ENCODE assay signal across 1 cellular context in genomic region chr16:73050115-73051099, GRCh38.
TF ChIP-seq lines count a peak whose summit lies in the region.

No MANE protein-coding gene starts in this region.

TF ChIP-seq in HepG2, 621 proteins besides CTCF, POLR2A, EP300 and RAD21 (continued from another document and continues in another):
- TF ChIP-seq, protein P1, sequence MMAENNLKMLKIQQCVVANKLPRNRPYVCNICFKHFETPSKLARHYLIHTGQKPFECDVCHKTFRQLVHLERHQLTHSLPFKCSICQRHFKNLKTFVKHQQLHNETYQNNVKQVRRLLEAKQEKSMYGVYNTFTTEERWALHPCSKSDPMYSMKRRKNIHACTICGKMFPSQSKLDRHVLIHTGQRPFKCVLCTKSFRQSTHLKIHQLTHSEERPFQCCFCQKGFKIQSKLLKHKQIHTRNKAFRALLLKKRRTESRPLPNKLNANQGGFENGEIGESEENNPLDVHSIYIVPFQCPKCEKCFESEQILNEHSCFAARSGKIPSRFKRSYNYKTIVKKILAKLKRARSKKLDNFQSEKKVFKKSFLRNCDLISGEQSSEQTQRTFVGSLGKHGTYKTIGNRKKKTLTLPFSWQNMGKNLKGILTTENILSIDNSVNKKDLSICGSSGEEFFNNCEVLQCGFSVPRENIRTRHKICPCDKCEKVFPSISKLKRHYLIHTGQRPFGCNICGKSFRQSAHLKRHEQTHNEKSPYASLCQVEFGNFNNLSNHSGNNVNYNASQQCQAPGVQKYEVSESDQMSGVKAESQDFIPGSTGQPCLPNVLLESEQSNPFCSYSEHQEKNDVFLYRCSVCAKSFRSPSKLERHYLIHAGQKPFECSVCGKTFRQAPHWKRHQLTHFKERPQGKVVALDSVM (CRISPR knock-in tag; IDR thresholded peaks at IDR 0.05), result no peak
- TF ChIP-seq TMF1 (CRISPR knock-in tag; IDR thresholded peaks at IDR 0.05; ENCODE audit: low read depth), result no peak
- TF ChIP-seq EEA1 (CRISPR knock-in tag; IDR thresholded peaks at IDR 0.05; ENCODE audit: borderline replicate concordance), result no peak
- TF ChIP-seq ZNF772 (CRISPR knock-in tag; IDR thresholded peaks at IDR 0.05), result no peak
- no peak for TF ChIP-seq REPIN1 (CRISPR knock-in tag; IDR thresholded peaks at IDR 0.05; ENCODE audit: borderline replicate concordance, low read depth)
- TF ChIP-seq KLF12 (CRISPR knock-in tag; IDR thresholded peaks at IDR 0.05; ENCODE audit: borderline replicate concordance), result no peak
- no peak for TF ChIP-seq HOXA7 (CRISPR knock-in tag; IDR thresholded peaks at IDR 0.05)
- no peak for TF ChIP-seq TRIM22 (IDR thresholded peaks at IDR 0.05)
- no peak for TF ChIP-seq ZSCAN31 (CRISPR knock-in tag; IDR thresholded peaks at IDR 0.05; ENCODE audit: low read depth)
- peak; percentile 31; the same call in 1 of the 2 replicates for TF ChIP-seq ZNF292 (CRISPR knock-in tag; IDR thresholded peaks at IDR 0.05; ENCODE audit: borderline replicate concordance, low read depth)
- no peak for TF ChIP-seq ZNF274 (CRISPR knock-in tag; IDR thresholded peaks at IDR 0.05)
- no peak for TF ChIP-seq ZNF562 (CRISPR knock-in tag; IDR thresholded peaks at IDR 0.05; ENCODE audit: borderline replicate concordance)
- no peak for TF ChIP-seq U2AF2 (IDR thresholded peaks at IDR 0.05; ENCODE audit: low read depth, low read length)
- no peak for TF ChIP-seq IKZF1 (IDR thresholded peaks at IDR 0.05)
- no peak for TF ChIP-seq HNRNPH1 (optimal IDR thresholded peaks at IDR 0.05; ENCODE audit: low read depth, low read length)
- TF ChIP-seq RFXAP (CRISPR knock-in tag; IDR thresholded peaks at IDR 0.05; ENCODE audit: borderline replicate concordance), result no peak
- TF ChIP-seq HNRNPL (IDR thresholded peaks at IDR 0.05; ENCODE audit: low read depth, low read length), result no peak
- TF ChIP-seq, protein P2, sequence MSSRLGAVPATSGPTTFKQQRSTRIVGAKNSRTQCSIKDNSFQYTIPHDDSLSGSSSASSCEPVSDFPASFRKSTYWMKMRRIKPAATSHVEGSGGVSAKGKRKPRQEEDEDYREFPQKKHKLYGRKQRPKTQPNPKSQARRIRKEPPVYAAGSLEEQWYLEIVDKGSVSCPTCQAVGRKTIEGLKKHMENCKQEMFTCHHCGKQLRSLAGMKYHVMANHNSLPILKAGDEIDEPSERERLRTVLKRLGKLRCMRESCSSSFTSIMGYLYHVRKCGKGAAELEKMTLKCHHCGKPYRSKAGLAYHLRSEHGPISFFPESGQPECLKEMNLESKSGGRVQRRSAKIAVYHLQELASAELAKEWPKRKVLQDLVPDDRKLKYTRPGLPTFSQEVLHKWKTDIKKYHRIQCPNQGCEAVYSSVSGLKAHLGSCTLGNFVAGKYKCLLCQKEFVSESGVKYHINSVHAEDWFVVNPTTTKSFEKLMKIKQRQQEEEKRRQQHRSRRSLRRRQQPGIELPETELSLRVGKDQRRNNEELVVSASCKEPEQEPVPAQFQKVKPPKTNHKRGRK (CRISPR knock-in tag; IDR thresholded peaks at IDR 0.05), result no peak
- no peak; the same call in 1 of the 2 replicates for TF ChIP-seq ZNF441 (CRISPR knock-in tag; IDR thresholded peaks at IDR 0.05; ENCODE audit: borderline replicate concordance)
- no peak for TF ChIP-seq ZNF841 (CRISPR knock-in tag; IDR thresholded peaks at IDR 0.05; ENCODE audit: borderline replicate concordance)
- TF ChIP-seq FOXA1 (IDR thresholded peaks at IDR 0.05), result no peak
- peak; percentile 49; the same call in 1 of the 2 replicates for TF ChIP-seq FOXA1 (CRISPR knock-in tag; IDR thresholded peaks at IDR 0.05)
- TF ChIP-seq HNRNPLL (IDR thresholded peaks at IDR 0.05; ENCODE audit: low read depth, low read length, poor library complexity, severe bottlenecking), result no peak
- TF ChIP-seq ZNF496 (CRISPR knock-in tag; IDR thresholded peaks at IDR 0.05; ENCODE audit: insufficient replicate concordance), result no peak
- no peak for TF ChIP-seq CBX2 (IDR thresholded peaks at IDR 0.05; ENCODE audit: low read depth, low read length)
- TF ChIP-seq CBX2 (CRISPR knock-in tag; IDR thresholded peaks at IDR 0.05; ENCODE audit: low read depth), result no peak
- TF ChIP-seq ZNF580 (CRISPR knock-in tag; IDR thresholded peaks at IDR 0.05; ENCODE audit: borderline replicate concordance, low read depth), result no peak
- TF ChIP-seq, protein P3, sequence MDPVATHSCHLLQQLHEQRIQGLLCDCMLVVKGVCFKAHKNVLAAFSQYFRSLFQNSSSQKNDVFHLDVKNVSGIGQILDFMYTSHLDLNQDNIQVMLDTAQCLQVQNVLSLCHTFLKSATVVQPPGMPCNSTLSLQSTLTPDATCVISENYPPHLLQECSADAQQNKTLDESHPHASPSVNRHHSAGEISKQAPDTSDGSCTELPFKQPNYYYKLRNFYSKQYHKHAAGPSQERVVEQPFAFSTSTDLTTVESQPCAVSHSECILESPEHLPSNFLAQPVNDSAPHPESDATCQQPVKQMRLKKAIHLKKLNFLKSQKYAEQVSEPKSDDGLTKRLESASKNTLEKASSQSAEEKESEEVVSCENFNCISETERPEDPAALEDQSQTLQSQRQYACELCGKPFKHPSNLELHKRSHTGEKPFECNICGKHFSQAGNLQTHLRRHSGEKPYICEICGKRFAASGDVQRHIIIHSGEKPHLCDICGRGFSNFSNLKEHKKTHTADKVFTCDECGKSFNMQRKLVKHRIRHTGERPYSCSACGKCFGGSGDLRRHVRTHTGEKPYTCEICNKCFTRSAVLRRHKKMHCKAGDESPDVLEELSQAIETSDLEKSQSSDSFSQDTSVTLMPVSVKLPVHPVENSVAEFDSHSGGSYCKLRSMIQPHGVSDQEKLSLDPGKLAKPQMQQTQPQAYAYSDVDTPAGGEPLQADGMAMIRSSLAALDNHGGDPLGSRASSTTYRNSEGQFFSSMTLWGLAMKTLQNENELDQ (CRISPR knock-in tag; IDR thresholded peaks at IDR 0.05; ENCODE audit: borderline replicate concordance), result no peak
- no peak for TF ChIP-seq ZNF333 (CRISPR knock-in tag; IDR thresholded peaks at IDR 0.05; ENCODE audit: borderline replicate concordance)
- no peak for TF ChIP-seq ZNF18 (CRISPR knock-in tag; IDR thresholded peaks at IDR 0.05; ENCODE audit: insufficient replicate concordance)
- TF ChIP-seq ZNF768 (CRISPR knock-in tag; IDR thresholded peaks at IDR 0.05), result no peak
- TF ChIP-seq ZNF446 (CRISPR knock-in tag; IDR thresholded peaks at IDR 0.05), result no peak
- TF ChIP-seq, protein P4, sequence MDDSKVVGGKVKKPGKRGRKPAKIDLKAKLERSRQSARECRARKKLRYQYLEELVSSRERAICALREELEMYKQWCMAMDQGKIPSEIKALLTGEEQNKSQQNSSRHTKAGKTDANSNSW (CRISPR knock-in tag; IDR thresholded peaks at IDR 0.05; ENCODE audit: borderline replicate concordance), result no peak
- TF ChIP-seq NRL (CRISPR knock-in tag; IDR thresholded peaks at IDR 0.05; ENCODE audit: borderline replicate concordance), result no peak
- no peak for TF ChIP-seq ZNF883 (CRISPR knock-in tag; IDR thresholded peaks at IDR 0.05; ENCODE audit: not compliant biosample characterization)
- no peak for TF ChIP-seq MXI1 (IDR thresholded peaks at IDR 0.05; ENCODE audit: borderline replicate concordance, low read depth, low read length)
- TF ChIP-seq NFIB (CRISPR knock-in tag; IDR thresholded peaks at IDR 0.05; ENCODE audit: borderline replicate concordance), result no peak
- TF ChIP-seq FUBP1 (CRISPR knock-in tag; IDR thresholded peaks at IDR 0.05; ENCODE audit: borderline replicate concordance), result no peak
- TF ChIP-seq ZFP37 (CRISPR knock-in tag; IDR thresholded peaks at IDR 0.05; ENCODE audit: borderline replicate concordance), result no peak
- TF ChIP-seq SUZ12 (IDR thresholded peaks at IDR 0.05; ENCODE audit: low read depth, low read length), result no peak
- TF ChIP-seq ZFP82 (CRISPR knock-in tag; IDR thresholded peaks at IDR 0.05; ENCODE audit: borderline replicate concordance), result no peak
- TF ChIP-seq ZZZ3 (CRISPR knock-in tag; IDR thresholded peaks at IDR 0.05; ENCODE audit: borderline replicate concordance), result no peak
- no peak for TF ChIP-seq ZNF235 (CRISPR knock-in tag; IDR thresholded peaks at IDR 0.05; ENCODE audit: borderline replicate concordance)
- no peak for TF ChIP-seq TCF12 (IDR thresholded peaks at IDR 0.05)
- no peak for TF ChIP-seq TCF12 (CRISPR knock-in tag; IDR thresholded peaks at IDR 0.05)
- 0 out of 2 replicates have a peak, but pooled peaks have one; percentile 29 for TF ChIP-seq ZFP90 (CRISPR knock-in tag; IDR thresholded peaks at IDR 0.05; ENCODE audit: borderline replicate concordance)
- TF ChIP-seq ZNF616 (CRISPR knock-in tag; IDR thresholded peaks at IDR 0.05; ENCODE audit: low read depth), result no peak
- TF ChIP-seq, protein P5, sequence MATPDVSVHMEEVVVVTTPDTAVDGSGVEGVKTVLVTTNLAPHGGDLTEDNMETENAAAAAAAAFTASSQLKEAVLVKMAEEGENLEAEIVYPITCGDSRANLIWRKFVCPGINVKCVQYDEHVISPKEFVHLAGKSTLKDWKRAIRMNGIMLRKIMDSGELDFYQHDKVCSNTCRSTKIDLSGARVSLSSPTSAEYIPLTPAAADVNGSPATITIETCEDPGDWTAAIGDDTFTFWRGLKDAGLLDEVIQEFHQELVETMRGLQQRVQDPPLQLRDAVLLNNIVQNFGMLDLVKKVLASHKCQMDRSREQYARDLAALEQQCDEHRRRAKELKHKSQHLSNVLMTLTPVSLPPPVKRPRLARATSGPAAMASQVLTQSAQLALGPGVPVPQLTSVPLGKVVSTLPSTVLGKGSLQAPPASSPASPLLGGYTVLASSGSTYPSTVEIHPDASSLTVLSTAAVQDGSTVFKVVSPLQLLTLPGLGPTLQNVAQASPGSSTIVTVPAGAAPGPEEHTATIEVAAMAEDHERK (CRISPR knock-in tag; IDR thresholded peaks at IDR 0.05; ENCODE audit: low read depth), result no peak
- no peak; the same call in 1 of the 2 replicates for TF ChIP-seq DRAP1 (CRISPR knock-in tag; IDR thresholded peaks at IDR 0.05)
- TF ChIP-seq THRA (CRISPR knock-in tag; IDR thresholded peaks at IDR 0.05; ENCODE audit: borderline replicate concordance), result no peak
- TF ChIP-seq ZMYM3 (CRISPR knock-in tag; IDR thresholded peaks at IDR 0.05), result no peak
- no peak for TF ChIP-seq ATF7-NPFF (CRISPR knock-in tag; IDR thresholded peaks at IDR 0.05; ENCODE audit: low read depth)
- TF ChIP-seq KDM5B (CRISPR knock-in tag; IDR thresholded peaks at IDR 0.05; ENCODE audit: borderline replicate concordance), result no peak
- no peak for TF ChIP-seq ZSCAN21 (CRISPR knock-in tag; IDR thresholded peaks at IDR 0.05; ENCODE audit: borderline replicate concordance)
- no peak for TF ChIP-seq BCL3 (CRISPR knock-in tag; IDR thresholded peaks at IDR 0.05)
